In the genomic region with DNA sequence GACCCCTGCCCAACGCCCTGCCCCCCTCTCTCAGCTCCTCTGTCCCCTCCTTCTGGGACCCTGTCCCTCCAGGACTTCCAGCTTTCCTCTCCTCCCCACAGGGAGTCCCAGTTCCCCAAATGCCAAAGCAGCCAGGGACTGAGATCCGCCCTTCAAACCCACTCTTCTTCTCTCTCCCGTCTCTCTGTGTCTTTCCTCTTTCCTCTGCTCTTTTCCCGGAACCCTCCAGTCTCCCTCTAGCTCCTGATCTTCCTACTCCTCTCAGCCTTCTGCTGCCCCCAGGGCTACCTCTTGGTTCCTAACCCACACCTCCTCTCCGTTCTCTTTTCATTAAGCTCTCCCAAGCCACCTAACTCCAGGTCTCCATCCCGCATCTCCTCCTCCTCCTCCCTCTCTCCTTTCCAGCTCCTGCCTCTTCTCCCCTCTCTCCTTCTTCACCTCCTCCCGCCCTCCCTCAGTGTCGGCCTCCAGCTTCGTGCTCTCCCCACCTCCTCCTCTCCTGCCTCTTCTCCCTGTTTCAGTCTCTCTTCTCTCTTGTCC, we compare ENCODE assay signal across 9 cellular contexts. TPM values are rescaled to one million over a fixed set of nuclear protein-coding genes. Genes with fewer than 3 reads are reported as not detected.
DNase-seq lines count a peak whose midpoint lies in the region; ATAC-seq, FAIRE-seq and TF ChIP-seq lines count a peak whose summit lies in the region.
"Had no signal": no experiment of that assay in that cellular context is flagged by ENCODE, and none has a peak within 500 bp of the region (broad histone marks: within the 10 kb centered on the region; RNA-seq: fewer than 3 reads in every experiment).

A gene (minus strand): TSS at position 536 of the 540 bp plus-strand sequence. CDS start 555 bp downstream, outside the sequence.

- H3K27me3 Mint-ChIP-seq in activated T-helper 2 cell treated with anti-CD3 and anti-CD28 coated beads, Interferon-gamma antibody, Interleukin-2, Interleukin-4, amounts not matched to agents 10 μg/mL and 5 μg/mL and 100 μg/mL, durations not matched to agents 14 hours and 24 hours and 36 hours (ENCODE audit: low read depth), result peaks cover 4% of the 10 kb centered on the region

- peaks cover 28% of the 10 kb centered on the region for H3K4me1 Mint-ChIP-seq in activated T-helper 2 cell treated with anti-CD3 and anti-CD28 coated beads, Interferon-gamma antibody, Interleukin-2, Interleukin-4, amounts not matched to agents 10 μg/mL and 5 μg/mL and 100 μg/mL, durations not matched to agents 14 hours and 24 hours and 36 hours (ENCODE audit: low read depth)

- peak within 1 kb of the TSS; percentile 91 for H3K27ac ChIP-seq in hepatocyte

- H3K4me1 ChIP-seq in hepatocyte (ENCODE audit: insufficient read depth), result peaks cover 11% of the 10 kb centered on the region

- peak; percentile 30 for ATAC-seq in sciatic nerve

- H3K36me3 ChIP-seq in hepatocyte (replicated peaks; ENCODE audit: insufficient read depth, low read depth), result no peaks in the 10 kb centered on the region

- DNase-seq in AG10803 (ENCODE audit: low read depth), result no peak
- DNase-seq in HFF-Myc (ENCODE audit: extremely low read depth, low read depth), result no peak
- no peak for DNase-seq in activated T-helper 2 cell treated with anti-CD3 and anti-CD28 coated beads, Interferon-gamma antibody, Interleukin-2, Interleukin-4, amounts not matched to agents 10 μg/mL and 5 μg/mL and 100 μg/mL, durations not matched to agents 14 hours and 24 hours and 36 hours (ENCODE audit: low spot score)
- peak; percentile 49 for DNase-seq in hepatocyte (ENCODE audit: low spot score)
- no peak for DNase-seq in sciatic nerve (ENCODE audit: low spot score)
- DNase-seq in GM12892 (ENCODE audit: insufficient read length), result no peak
- no peak for DNase-seq in NCI-H2171 (lab: John Stamatoyannopoulos, UW)
- no peak for DNase-seq in NK-92 (lab: John Stamatoyannopoulos, UW; ENCODE audit: unreplicated experiment)

- no peaks in the 10 kb centered on the region for H3K36me3 Mint-ChIP-seq in activated T-helper 2 cell treated with anti-CD3 and anti-CD28 coated beads, Interferon-gamma antibody, Interleukin-2, Interleukin-4, amounts not matched to agents 10 μg/mL and 5 μg/mL and 100 μg/mL, durations not matched to agents 14 hours and 24 hours and 36 hours (ENCODE audit: low read depth)

- no peaks in the 10 kb centered on the region for H3K9me2 ChIP-seq in hepatocyte (replicated peaks; ENCODE audit: insufficient read depth)

- intact Hi-C loops in activated T-helper 2 cell treated with anti-CD3 and anti-CD28 coated beads, Interferon-gamma antibody, Interleukin-2, Interleukin-4, amounts not matched to agents 10 μg/mL and 5 μg/mL and 100 μg/mL, durations not matched to agents 14 hours and 24 hours and 36 hours (cut with micrococcal nuclease), result loop anchor here (1.0 to 5.0 kb wide), 6 partner anchors 7 to 197 kb away; no protein-coding TSS in a partner anchor
- intact Hi-C loops in sciatic nerve (cut with DNase I), result no loop called here

- no peak for TF ChIP-seq CTCF in AG10803 (conservative IDR thresholded peaks at IDR 0.05; ENCODE audit: low read length)
- no peak for TF ChIP-seq CTCF in HFF-Myc (IDR thresholded peaks at IDR 0.05; ENCODE audit: low read depth, low read length, missing control alignments)
- TF ChIP-seq CTCF in hepatocyte (IDR thresholded peaks at IDR 0.05; ENCODE audit: poor library complexity), result no peak

- H3K27me3 ChIP-seq in hepatocyte, result no peaks in the 10 kb centered on the region

- H3K9me3 Mint-ChIP-seq in activated T-helper 2 cell treated with anti-CD3 and anti-CD28 coated beads, Interferon-gamma antibody, Interleukin-2, Interleukin-4, amounts not matched to agents 10 μg/mL and 5 μg/mL and 100 μg/mL, durations not matched to agents 14 hours and 24 hours and 36 hours, result no peaks in the 10 kb centered on the region

- no peak for TF ChIP-seq POLR2A in GM12892 (IDR thresholded peaks at IDR 0.05; ENCODE audit: low read depth, low read length)

- H3K4me2 ChIP-seq in hepatocyte, result peak within 1 kb of the TSS; percentile 99

- peak within 1 kb of the TSS; percentile 81 for H3K27ac Mint-ChIP-seq in activated T-helper 2 cell treated with anti-CD3 and anti-CD28 coated beads, Interferon-gamma antibody, Interleukin-2, Interleukin-4, amounts not matched to agents 10 μg/mL and 5 μg/mL and 100 μg/mL, durations not matched to agents 14 hours and 24 hours and 36 hours

- no peak for FAIRE-seq in GM12892 (lab: Jason Lieb, UNC)
- FAIRE-seq: islet of Langerhans had no signal

- no peaks in the 10 kb centered on the region for H3K79me2 ChIP-seq in hepatocyte

- H4K20me1 ChIP-seq in hepatocyte (ENCODE audit: insufficient read depth, poor library complexity, severe bottlenecking), result no peaks in the 10 kb centered on the region

- peak within 1 kb of the TSS; percentile 97 for H2AFZ ChIP-seq in hepatocyte

- peak within 1 kb of the TSS; percentile 75 for H3K4me3 Mint-ChIP-seq in activated T-helper 2 cell treated with anti-CD3 and anti-CD28 coated beads, Interferon-gamma antibody, Interleukin-2, Interleukin-4, amounts not matched to agents 10 μg/mL and 5 μg/mL and 100 μg/mL, durations not matched to agents 14 hours and 24 hours and 36 hours (ENCODE audit: low read depth)

- H3K9me3 ChIP-seq in hepatocyte (ENCODE audit: low read depth), result no peaks in the 10 kb centered on the region

- H3K4me3 ChIP-seq in AG10803 (ENCODE audit: low read length) (peak within 1 kb of the TSS; percentile 50), HFF-Myc (replicated peaks; ENCODE audit: low read depth, low read length) (peak within 1 kb of the TSS; percentile 58), hepatocyte (peak within 1 kb of the TSS; percentile 57)

- WGBS in hepatocyte (ENCODE audit: low lambda C conversion rate, missing lambda C conversion rate), result 0% methylated on average over 3 of the region's 9 CpGs

RNA-seq across cellular contexts. Expression of the gene that starts here (rescaled TPM):
- total RNA-seq in activated T-helper 2 cell treated with anti-CD3 and anti-CD28 coated beads, Interferon-gamma antibody, Interleukin-2, Interleukin-4, amounts not matched to agents 10 μg/mL and 5 μg/mL and 100 μg/mL, durations not matched to agents 14 hours and 24 hours and 36 hours, result 5.4 and 6.5 TPM in 2 replicates
- 11.7 and 12.0 TPM in 2 replicates for total RNA-seq in hepatocyte
- polyA plus RNA-seq in hepatocyte, result 43.6 and 48.6 TPM in 2 replicates
- total RNA-seq in sciatic nerve, result 10.5 TPM
- polyA plus RNA-seq in GM12892 (2012; ENCODE audit: missing spikeins), result 3.7 TPM
